35 cellular contexts compared by ENCODE assay signal in genomic region chr19:48033604-48034003, GRCh38. TPM values are rescaled to one million over a fixed set of nuclear protein-coding genes. Genes with fewer than 3 reads are reported as not detected.
"Had no signal": no experiment of that assay in that cellular context is flagged by ENCODE, and none has a peak within 500 bp of the region (broad histone marks: within the 10 kb centered on the region; RNA-seq: fewer than 3 reads in every experiment).

No MANE protein-coding gene starts in this region.

- H3K36me3 ChIP-seq: ascending aorta, cardiac muscle cell had no signal

- H3K4me3 ChIP-seq: ascending aorta, cardiac muscle cell had no signal

- H3K4me1 ChIP-seq: ascending aorta had no signal

- ATAC-seq: activated CD8-positive, alpha-beta T cell treated with anti-CD3 and anti-CD28 coated beads for 36 hours; activated naive CD8-positive, alpha-beta T cell treated with anti-CD3 and anti-CD28 coated beads, Interleukin-2, amount 50 U/mL, for 24 hours; activated T-cell treated with anti-CD3 and anti-CD28 coated beads, Interleukin-2, amount 50 U/mL, for 4 hours; activated T-cell treated with anti-CD3 and anti-CD28 coated beads, Interleukin-2, amount 50 U/mL, for 72 hours; activated T-helper 17 cell treated with anti-CD3 and anti-CD28 coated beads, Interleukin-2, amount 50 U/mL, for 72 hours had no signal

- H3K27me3 ChIP-seq: ascending aorta, cardiac muscle cell had no signal

- FAIRE-seq: bronchial epithelial cell, TTC549 had no signal

- DNase-seq: activated B cell treated with CpG ODN at 0.5 μM for 24 hours; activated CD4-positive, alpha-beta memory T cell treated with anti-CD3 and anti-CD28 coated beads for 36 hours; activated CD4-positive, alpha-beta T cell treated with anti-CD3 and anti-CD28 coated beads for 4 hours; activated CD4-positive, alpha-beta T cell treated with anti-CD3 and anti-CD28 coated beads, Interleukin-2, amount 10 ng/mL, durations not matched to agents 24 days and 14 days; activated CD4-positive, alpha-beta T cell treated with anti-CD3 and anti-CD28 coated beads, Interleukin-2, amount 50 U/mL, for 1 hour; activated CD4-positive, alpha-beta T cell treated with anti-CD3 and anti-CD28 coated beads, Interleukin-2, amount 50 U/mL, for 4 hours; activated CD4-positive, CD25-positive, alpha-beta regulatory T cell treated with anti-CD3 and anti-CD28 coated beads, Interleukin-2, amount 50 U/mL, for 72 hours; activated CD8-positive, alpha-beta memory T cell treated with anti-CD3 and anti-CD28 coated beads, Interleukin-2, amount 50 U/mL, for 4 hours; activated CD8-positive, alpha-beta T cell treated with anti-CD3 and anti-CD28 coated beads for 36 hours; activated effector memory CD4-positive, alpha-beta T cell treated with anti-CD3 and anti-CD28 coated beads, Interleukin-2, amount 50 U/mL, for 16 hours; activated gamma-delta T cell treated with Interleukin-2 at 50 U/mL for 16 hours; activated naive CD4-positive, alpha-beta T cell treated with anti-CD3 and anti-CD28 coated beads, Interleukin-2, amount 10 ng/mL, durations not matched to agents 7 days and 5 days; activated naive CD4-positive, alpha-beta T cell treated with Interleukin-2 at 50 U/mL for 16 hours; activated naive CD8-positive, alpha-beta T cell treated with anti-CD3 and anti-CD28 coated beads, Interleukin-2, amount 10 ng/mL, durations not matched to agents 7 days and 5 days; activated naive CD8-positive, alpha-beta T cell treated with anti-CD3 and anti-CD28 coated beads, Interleukin-2, amount 50 U/mL, for 24 hours; activated T-cell treated with anti-CD3 and anti-CD28 coated beads for 4 hours; activated T-cell treated with anti-CD3 and anti-CD28 coated beads, Interleukin-2, amount 50 U/mL, for 1 hour; activated T-cell treated with anti-CD3 and anti-CD28 coated beads, Interleukin-2, amount 50 U/mL, for 4 hours; activated T-cell treated with anti-CD3 and anti-CD28 coated beads, Interleukin-2, amount 50 U/mL, for 72 hours; amygdala; anterior cingulate cortex; caudate nucleus; cerebellar nuclear complex; T-helper 2 cell; T-helper 9 cell had no signal

- H3K27ac ChIP-seq: ascending aorta, cardiac muscle cell, VCaP had no signal

RNA-seq across cellular contexts. Expression of gene CABP5, which starts 10.3 kb away (rescaled TPM):
- total RNA-seq: activated B cell treated with CpG ODN at 0.5 μM for 24 hours; activated CD4-positive, alpha-beta memory T cell treated with anti-CD3 and anti-CD28 coated beads for 36 hours; activated CD4-positive, alpha-beta T cell treated with anti-CD3 and anti-CD28 coated beads, Interleukin-2, amount 10 ng/mL, durations not matched to agents 24 days and 14 days; activated CD8-positive, alpha-beta memory T cell treated with anti-CD3 and anti-CD28 coated beads for 36 hours; activated CD8-positive, alpha-beta T cell treated with anti-CD3 and anti-CD28 coated beads for 36 hours; activated naive CD8-positive, alpha-beta T cell treated with anti-CD3 and anti-CD28 coated beads, Interleukin-2, amount 10 ng/mL, durations not matched to agents 7 days and 5 days; activated T-cell treated with anti-CD3 and anti-CD28 coated beads, Interleukin-2, amount 50 U/mL, for 4 hours; activated T-cell treated with anti-CD3 and anti-CD28 coated beads, Interleukin-2, amount 50 U/mL, for 72 hours; activated T-helper 1 cell treated with anti-CD3 and anti-CD28 coated beads, Interleukin-12 subunit alpha, Interleukin-12 subunit beta, Interleukin-2, Interleukin-4 antibody, amounts not matched to agents 30 ng/mL and 10 ng/mL and 1 ng/mL, durations not matched to agents 14 hours and 24 hours and 36 hours; activated T-helper 17 cell treated with anti-CD3 and anti-CD28 coated beads, Interleukin-2, amount 50 U/mL, for 72 hours; ascending aorta; bronchial epithelial cell; cardiac muscle cell; chondrocyte had no signal
- polyA plus RNA-seq: adipose tissue, cardiac muscle cell had no signal

RNA-seq across cellular contexts. Expression of gene ELSPBP1, which starts 39.2 kb away (rescaled TPM):
- total RNA-seq: activated B cell treated with CpG ODN at 0.5 μM for 24 hours; activated CD4-positive, alpha-beta memory T cell treated with anti-CD3 and anti-CD28 coated beads for 36 hours; activated CD4-positive, alpha-beta T cell treated with anti-CD3 and anti-CD28 coated beads, Interleukin-2, amount 10 ng/mL, durations not matched to agents 24 days and 14 days; activated CD8-positive, alpha-beta memory T cell treated with anti-CD3 and anti-CD28 coated beads for 36 hours; activated CD8-positive, alpha-beta T cell treated with anti-CD3 and anti-CD28 coated beads for 36 hours; activated naive CD8-positive, alpha-beta T cell treated with anti-CD3 and anti-CD28 coated beads, Interleukin-2, amount 10 ng/mL, durations not matched to agents 7 days and 5 days; activated T-cell treated with anti-CD3 and anti-CD28 coated beads, Interleukin-2, amount 50 U/mL, for 4 hours; activated T-cell treated with anti-CD3 and anti-CD28 coated beads, Interleukin-2, amount 50 U/mL, for 72 hours; activated T-helper 1 cell treated with anti-CD3 and anti-CD28 coated beads, Interleukin-12 subunit alpha, Interleukin-12 subunit beta, Interleukin-2, Interleukin-4 antibody, amounts not matched to agents 30 ng/mL and 10 ng/mL and 1 ng/mL, durations not matched to agents 14 hours and 24 hours and 36 hours; activated T-helper 17 cell treated with anti-CD3 and anti-CD28 coated beads, Interleukin-2, amount 50 U/mL, for 72 hours; ascending aorta; bronchial epithelial cell; cardiac muscle cell; chondrocyte had no signal
- polyA plus RNA-seq: adipose tissue, cardiac muscle cell had no signal

RNA-seq across cellular contexts. Expression of gene BSPH1, which starts 41.6 kb away (rescaled TPM):
- total RNA-seq: activated B cell treated with CpG ODN at 0.5 μM for 24 hours; activated CD4-positive, alpha-beta memory T cell treated with anti-CD3 and anti-CD28 coated beads for 36 hours; activated CD4-positive, alpha-beta T cell treated with anti-CD3 and anti-CD28 coated beads, Interleukin-2, amount 10 ng/mL, durations not matched to agents 24 days and 14 days; activated CD8-positive, alpha-beta memory T cell treated with anti-CD3 and anti-CD28 coated beads for 36 hours; activated CD8-positive, alpha-beta T cell treated with anti-CD3 and anti-CD28 coated beads for 36 hours; activated naive CD8-positive, alpha-beta T cell treated with anti-CD3 and anti-CD28 coated beads, Interleukin-2, amount 10 ng/mL, durations not matched to agents 7 days and 5 days; activated T-cell treated with anti-CD3 and anti-CD28 coated beads, Interleukin-2, amount 50 U/mL, for 4 hours; activated T-cell treated with anti-CD3 and anti-CD28 coated beads, Interleukin-2, amount 50 U/mL, for 72 hours; activated T-helper 1 cell treated with anti-CD3 and anti-CD28 coated beads, Interleukin-12 subunit alpha, Interleukin-12 subunit beta, Interleukin-2, Interleukin-4 antibody, amounts not matched to agents 30 ng/mL and 10 ng/mL and 1 ng/mL, durations not matched to agents 14 hours and 24 hours and 36 hours; activated T-helper 17 cell treated with anti-CD3 and anti-CD28 coated beads, Interleukin-2, amount 50 U/mL, for 72 hours; ascending aorta; bronchial epithelial cell; cardiac muscle cell; chondrocyte had no signal
- polyA plus RNA-seq: adipose tissue, cardiac muscle cell had no signal
